ENCODE assay signal across 21 cellular contexts in genomic region chr2:141522702-141523101, GRCh38.
A peak's percentile ranks its signal among the peaks of the same experiment; 100 is the strongest.
DNase-seq lines count a peak whose midpoint lies in the region; ATAC-seq and TF ChIP-seq lines count a peak whose summit lies in the region.
"Had no signal": no experiment of that assay in that cellular context is flagged by ENCODE, and none has a peak within 500 bp of the region (broad histone marks: within the 10 kb centered on the region; RNA-seq: fewer than 3 reads in every experiment).

No MANE protein-coding gene starts in this region.

- no peak for TF ChIP-seq CTCF in choroid plexus epithelial cell (conservative IDR thresholded peaks at IDR 0.05; ENCODE audit: low read depth, low read length)

- H3K4me3 ChIP-seq in choroid plexus epithelial cell (ENCODE audit: low read depth, low read length): no peak overlapping the region
- H3K4me3 ChIP-seq: GM23338, Peyer's patch, SJSA1, thoracic aorta, uterus had no signal

- DNase-seq in NCI-H446 treated with DMSO at 0.1 percent for 48 hours (lab: John Stamatoyannopoulos, UW) (peak; percentile 93), choroid plexus epithelial cell (ENCODE audit: low read depth) (peak; percentile 6), T-helper 2 cell (no peak), NCI-H2227 (lab: John Stamatoyannopoulos, UW; ENCODE audit: unreplicated experiment) (no peak)
- DNase-seq: activated CD4-positive, alpha-beta T cell treated with anti-CD3 and anti-CD28 coated beads for 36 hours; activated effector memory CD4-positive, alpha-beta T cell treated with anti-CD3 and anti-CD28 coated beads, Interleukin-2, amount 50 U/mL, for 16 hours; activated naive CD8-positive, alpha-beta T cell treated with anti-CD3 and anti-CD28 coated beads, Interleukin-2, amount 10 ng/mL, durations not matched to agents 7 days and 5 days; hippocampal formation; left colon; MV-4-11; NCI-H1930; nucleus accumbens; Peyer's patch; stimulated activated naive CD4-positive, alpha-beta T cell treated with Interleukin-2 at 50 U/mL for 16 hours; uterus had no signal

- ATAC-seq in GM18519 (IDR thresholded peaks at IDR 0.05; ENCODE audit: low FRiP score, unreplicated experiment) (peak; percentile 23), HG02759 (IDR thresholded peaks at IDR 0.05; ENCODE audit: unreplicated experiment) (peak; percentile 28), GM21619 (IDR thresholded peaks at IDR 0.05; ENCODE audit: unreplicated experiment) (no peak)
- ATAC-seq: activated CD4-positive, alpha-beta T cell treated with anti-CD3 and anti-CD28 coated beads for 36 hours; GM23338; left colon had no signal

Comparison
In these comparisons a context has a peak if more than half of its experiments do, and no peak if none do; other contexts are left out.
1. DNase-seq: peak in NCI-H446 treated with DMSO at 0.1 percent for 48 hours (single experiment) and choroid plexus epithelial cell (single experiment); none in T-helper 2 cell (0 of 5) and NCI-H2227 (single experiment).